In the genomic region with DNA sequence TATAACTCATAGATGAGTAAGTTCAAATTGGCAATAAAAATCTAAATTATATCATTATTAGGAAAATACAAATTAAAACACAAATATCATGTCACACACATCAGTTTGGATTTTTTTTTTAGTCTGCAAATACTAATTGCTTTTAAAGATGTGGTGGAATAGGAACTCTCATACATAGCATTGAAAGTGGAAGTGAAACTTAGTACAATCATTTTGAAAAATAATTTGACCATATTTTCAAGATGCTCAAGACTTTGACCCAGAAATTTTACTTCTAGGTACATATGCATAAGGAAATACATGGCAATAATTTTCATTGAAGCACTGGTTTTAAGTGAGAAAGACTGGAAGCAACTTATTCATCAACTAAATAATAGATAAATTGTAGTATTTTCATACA, we compare ENCODE assay signal across 1 cellular context.
TF ChIP-seq lines count a peak whose summit lies in the region.

No MANE protein-coding gene starts in this region.

TF ChIP-seq in GM12878, 131 proteins besides CTCF, POLR2A, EP300 and RAD21 (continued from another document):
- TF ChIP-seq E4F1 (IDR thresholded peaks at IDR 0.05; ENCODE audit: borderline replicate concordance, partially characterized antibody) (no peak), SREBF2 (IDR thresholded peaks at IDR 0.05; ENCODE audit: low read length) (no peak), JUND (IDR thresholded peaks at IDR 0.05; ENCODE audit: low read depth, low read length) (peak; percentile 50; the same call in 1 of the 2 replicates), POU2F2 (IDR thresholded peaks at IDR 0.05; ENCODE audit: borderline replicate concordance, low read depth, low read length) (no peak), GABPA (IDR thresholded peaks at IDR 0.05; ENCODE audit: low read depth) (no peak), HDAC6 (IDR thresholded peaks at IDR 0.05; ENCODE audit: unreplicated experiment) (no peak), NR2F1 (conservative IDR thresholded peaks at IDR 0.05) (no peak), RAD51 (IDR thresholded peaks at IDR 0.05) (no peak), ZNF384 (IDR thresholded peaks at IDR 0.05; ENCODE audit: borderline replicate concordance, low read depth, low read length) (peak; percentile 67; the same call in 1 of the 2 replicates), NFIC (IDR thresholded peaks at IDR 0.05; ENCODE audit: low read depth, low read length) (peak; percentile 54; the same call in 1 of the 2 replicates), STAT1 (conservative IDR thresholded peaks at IDR 0.05) (no peak), ATF7 (IDR thresholded peaks at IDR 0.05; ENCODE audit: low read depth) (peak; percentile 49; the same call in 1 of the 2 replicates), MTA2 (IDR thresholded peaks at IDR 0.05; ENCODE audit: low read depth) (peak; percentile 87)
- TF ChIP-seq, protein P1, sequence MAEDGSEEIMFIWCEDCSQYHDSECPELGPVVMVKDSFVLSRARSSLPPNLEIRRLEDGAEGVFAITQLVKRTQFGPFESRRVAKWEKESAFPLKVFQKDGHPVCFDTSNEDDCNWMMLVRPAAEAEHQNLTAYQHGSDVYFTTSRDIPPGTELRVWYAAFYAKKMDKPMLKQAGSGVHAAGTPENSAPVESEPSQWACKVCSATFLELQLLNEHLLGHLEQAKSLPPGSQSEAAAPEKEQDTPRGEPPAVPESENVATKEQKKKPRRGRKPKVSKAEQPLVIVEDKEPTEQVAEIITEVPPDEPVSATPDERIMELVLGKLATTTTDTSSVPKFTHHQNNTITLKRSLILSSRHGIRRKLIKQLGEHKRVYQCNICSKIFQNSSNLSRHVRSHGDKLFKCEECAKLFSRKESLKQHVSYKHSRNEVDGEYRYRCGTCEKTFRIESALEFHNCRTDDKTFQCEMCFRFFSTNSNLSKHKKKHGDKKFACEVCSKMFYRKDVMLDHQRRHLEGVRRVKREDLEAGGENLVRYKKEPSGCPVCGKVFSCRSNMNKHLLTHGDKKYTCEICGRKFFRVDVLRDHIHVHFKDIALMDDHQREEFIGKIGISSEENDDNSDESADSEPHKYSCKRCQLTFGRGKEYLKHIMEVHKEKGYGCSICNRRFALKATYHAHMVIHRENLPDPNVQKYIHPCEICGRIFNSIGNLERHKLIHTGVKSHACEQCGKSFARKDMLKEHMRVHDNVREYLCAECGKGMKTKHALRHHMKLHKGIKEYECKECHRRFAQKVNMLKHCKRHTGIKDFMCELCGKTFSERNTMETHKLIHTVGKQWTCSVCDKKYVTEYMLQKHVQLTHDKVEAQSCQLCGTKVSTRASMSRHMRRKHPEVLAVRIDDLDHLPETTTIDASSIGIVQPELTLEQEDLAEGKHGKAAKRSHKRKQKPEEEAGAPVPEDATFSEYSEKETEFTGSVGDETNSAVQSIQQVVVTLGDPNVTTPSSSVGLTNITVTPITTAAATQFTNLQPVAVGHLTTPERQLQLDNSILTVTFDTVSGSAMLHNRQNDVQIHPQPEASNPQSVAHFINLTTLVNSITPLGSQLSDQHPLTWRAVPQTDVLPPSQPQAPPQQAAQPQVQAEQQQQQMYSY (CRISPR knock-in tag; IDR thresholded peaks at IDR 0.05), result no peak
- TF ChIP-seq, protein P2, sequence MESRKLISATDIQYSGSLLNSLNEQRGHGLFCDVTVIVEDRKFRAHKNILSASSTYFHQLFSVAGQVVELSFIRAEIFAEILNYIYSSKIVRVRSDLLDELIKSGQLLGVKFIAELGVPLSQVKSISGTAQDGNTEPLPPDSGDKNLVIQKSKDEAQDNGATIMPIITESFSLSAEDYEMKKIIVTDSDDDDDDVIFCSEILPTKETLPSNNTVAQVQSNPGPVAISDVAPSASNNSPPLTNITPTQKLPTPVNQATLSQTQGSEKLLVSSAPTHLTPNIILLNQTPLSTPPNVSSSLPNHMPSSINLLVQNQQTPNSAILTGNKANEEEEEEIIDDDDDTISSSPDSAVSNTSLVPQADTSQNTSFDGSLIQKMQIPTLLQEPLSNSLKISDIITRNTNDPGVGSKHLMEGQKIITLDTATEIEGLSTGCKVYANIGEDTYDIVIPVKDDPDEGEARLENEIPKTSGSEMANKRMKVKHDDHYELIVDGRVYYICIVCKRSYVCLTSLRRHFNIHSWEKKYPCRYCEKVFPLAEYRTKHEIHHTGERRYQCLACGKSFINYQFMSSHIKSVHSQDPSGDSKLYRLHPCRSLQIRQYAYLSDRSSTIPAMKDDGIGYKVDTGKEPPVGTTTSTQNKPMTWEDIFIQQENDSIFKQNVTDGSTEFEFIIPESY (IDR thresholded peaks at IDR 0.05), result no peak
